1 cellular context compared by ENCODE assay signal in the genomic region with DNA sequence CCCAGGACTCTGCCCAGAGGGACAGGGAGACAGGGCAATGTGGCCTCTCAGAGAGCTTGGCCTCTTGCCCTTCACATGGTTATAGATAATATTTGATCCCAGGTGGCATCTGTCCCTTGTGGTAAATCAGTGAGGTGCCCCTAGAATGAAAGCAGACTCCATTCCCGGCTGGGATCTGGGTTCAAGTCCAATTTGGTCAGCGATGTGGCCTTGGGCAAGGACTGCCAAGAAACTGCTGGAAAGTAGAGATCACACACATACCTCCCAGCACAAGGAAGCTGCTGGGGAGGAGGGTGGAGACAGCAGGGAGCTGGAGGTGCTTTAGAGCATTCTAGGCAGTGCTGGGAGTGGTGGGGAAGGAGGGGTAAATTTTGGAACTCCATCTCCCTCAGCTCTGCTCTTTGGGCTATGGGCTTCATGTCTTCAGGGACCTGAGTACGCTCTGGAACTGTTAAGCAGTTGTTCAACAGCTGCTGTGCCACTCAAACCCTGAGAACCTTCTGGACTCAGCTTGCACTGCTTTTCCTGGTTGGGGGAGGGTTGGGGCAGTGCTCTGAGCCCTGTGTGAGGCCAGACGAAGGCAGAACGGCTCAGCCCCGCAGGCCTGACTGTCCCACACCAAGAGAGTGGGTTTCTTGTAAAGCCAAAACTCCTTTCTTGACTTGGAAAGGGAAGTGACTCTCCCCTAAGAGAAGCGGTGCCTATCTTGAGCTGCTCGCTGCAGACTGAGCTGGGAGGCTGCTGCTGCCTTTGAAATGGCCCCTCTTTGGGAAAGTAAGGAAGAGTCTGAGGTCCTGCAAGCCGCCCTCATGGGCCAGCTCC.
TF ChIP-seq lines count a peak whose summit lies in the region.

No MANE protein-coding gene starts in this region.

TF ChIP-seq in WTC11, 78 proteins besides CTCF, POLR2A, EP300 and RAD21 (continued from another document):
- TF ChIP-seq, protein P1, sequence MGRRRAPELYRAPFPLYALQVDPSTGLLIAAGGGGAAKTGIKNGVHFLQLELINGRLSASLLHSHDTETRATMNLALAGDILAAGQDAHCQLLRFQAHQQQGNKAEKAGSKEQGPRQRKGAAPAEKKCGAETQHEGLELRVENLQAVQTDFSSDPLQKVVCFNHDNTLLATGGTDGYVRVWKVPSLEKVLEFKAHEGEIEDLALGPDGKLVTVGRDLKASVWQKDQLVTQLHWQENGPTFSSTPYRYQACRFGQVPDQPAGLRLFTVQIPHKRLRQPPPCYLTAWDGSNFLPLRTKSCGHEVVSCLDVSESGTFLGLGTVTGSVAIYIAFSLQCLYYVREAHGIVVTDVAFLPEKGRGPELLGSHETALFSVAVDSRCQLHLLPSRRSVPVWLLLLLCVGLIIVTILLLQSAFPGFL (CRISPR knock-in tag; IDR thresholded peaks at IDR 0.05; ENCODE audit: borderline replicate concordance): no peak
- TF ChIP-seq SP1 (CRISPR knock-in tag; conservative IDR thresholded peaks at IDR 0.05) (no peak), NR3C1 (CRISPR knock-in tag; conservative IDR thresholded peaks at IDR 0.05; ENCODE audit: low read depth) (no peak), ZNF671 (CRISPR knock-in tag; IDR thresholded peaks at IDR 0.05) (no peak), ZNF232 (CRISPR knock-in tag; IDR thresholded peaks at IDR 0.05) (no peak), ZNF219 (CRISPR knock-in tag; IDR thresholded peaks at IDR 0.05; ENCODE audit: borderline replicate concordance) (no peak)
- TF ChIP-seq, protein P2, sequence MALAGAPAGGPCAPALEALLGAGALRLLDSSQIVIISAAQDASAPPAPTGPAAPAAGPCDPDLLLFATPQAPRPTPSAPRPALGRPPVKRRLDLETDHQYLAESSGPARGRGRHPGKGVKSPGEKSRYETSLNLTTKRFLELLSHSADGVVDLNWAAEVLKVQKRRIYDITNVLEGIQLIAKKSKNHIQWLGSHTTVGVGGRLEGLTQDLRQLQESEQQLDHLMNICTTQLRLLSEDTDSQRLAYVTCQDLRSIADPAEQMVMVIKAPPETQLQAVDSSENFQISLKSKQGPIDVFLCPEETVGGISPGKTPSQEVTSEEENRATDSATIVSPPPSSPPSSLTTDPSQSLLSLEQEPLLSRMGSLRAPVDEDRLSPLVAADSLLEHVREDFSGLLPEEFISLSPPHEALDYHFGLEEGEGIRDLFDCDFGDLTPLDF (CRISPR knock-in tag; IDR thresholded peaks at IDR 0.05): no peak
TF ChIP-seq in WTC11: peak in this region for 0.
